1 cellular context compared by ENCODE assay signal in genomic region chr19:7870571-7871279, GRCh38.
TF ChIP-seq lines count a peak whose summit lies in the region.

No MANE protein-coding gene starts in this region.

TF ChIP-seq in IMR-90, 13 proteins besides CTCF, POLR2A, EP300 and RAD21 (continued from another document):
- TF ChIP-seq, protein P1, sequence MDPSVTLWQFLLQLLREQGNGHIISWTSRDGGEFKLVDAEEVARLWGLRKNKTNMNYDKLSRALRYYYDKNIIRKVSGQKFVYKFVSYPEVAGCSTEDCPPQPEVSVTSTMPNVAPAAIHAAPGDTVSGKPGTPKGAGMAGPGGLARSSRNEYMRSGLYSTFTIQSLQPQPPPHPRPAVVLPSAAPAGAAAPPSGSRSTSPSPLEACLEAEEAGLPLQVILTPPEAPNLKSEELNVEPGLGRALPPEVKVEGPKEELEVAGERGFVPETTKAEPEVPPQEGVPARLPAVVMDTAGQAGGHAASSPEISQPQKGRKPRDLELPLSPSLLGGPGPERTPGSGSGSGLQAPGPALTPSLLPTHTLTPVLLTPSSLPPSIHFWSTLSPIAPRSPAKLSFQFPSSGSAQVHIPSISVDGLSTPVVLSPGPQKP (IDR thresholded peaks at IDR 0.05; ENCODE audit: borderline replicate concordance, low read depth, low read length), result no peak
- TF ChIP-seq BHLHE40 (IDR thresholded peaks at IDR 0.05; ENCODE audit: low read depth, low read length), result no peak
